In genomic region chr3:104519968-104520655, GRCh38 we compare ENCODE assay signal across 11 cellular contexts.
DNase-seq lines count a peak whose midpoint lies in the region; ATAC-seq and TF ChIP-seq lines count a peak whose summit lies in the region.
"Had no signal": no experiment of that assay in that cellular context is flagged by ENCODE, and none has a peak within 500 bp of the region (broad histone marks: within the 10 kb centered on the region; RNA-seq: fewer than 3 reads in every experiment).

No MANE protein-coding gene starts in this region.

- H3K4me1 ChIP-seq in osteoblast (ENCODE audit: insufficient read depth, low read length) = no peaks in the 10 kb centered on the region

- H3K4me1 Mint-ChIP-seq in activated naive CD4-positive, alpha-beta T cell treated with anti-CD3 and anti-CD28 coated beads, Interleukin-2, amount 10 ng/mL, durations not matched to agents 7 days and 5 days = no peaks in the 10 kb centered on the region

- no peak for TF ChIP-seq CTCF in osteoblast (IDR thresholded peaks at IDR 0.05; ENCODE audit: extremely low read depth, low read depth, low read length)

- H3K36me3 Mint-ChIP-seq in activated naive CD4-positive, alpha-beta T cell treated with anti-CD3 and anti-CD28 coated beads, Interleukin-2, amount 10 ng/mL, durations not matched to agents 7 days and 5 days = no peaks in the 10 kb centered on the region

- no peak overlapping the region for H2AFZ ChIP-seq in osteoblast (ENCODE audit: low read length)

- H3K4me2 ChIP-seq in osteoblast (ENCODE audit: insufficient read depth, low read length) = peak overlapping the region; percentile 30

- H3K9me3 ChIP-seq in osteoblast (ENCODE audit: low read depth, low read length) = no peaks in the 10 kb centered on the region

- DNase-seq in M059J (ENCODE audit: low read depth) = peak; percentile 52
- DNase-seq in osteoblast (ENCODE audit: insufficient read length, low spot score, missing footprints) = peak; percentile 8
- no peak for DNase-seq in activated naive CD4-positive, alpha-beta T cell treated with anti-CD3 and anti-CD28 coated beads, Interleukin-2, amount 10 ng/mL, durations not matched to agents 7 days and 5 days
- no peak for DNase-seq in HT-29 (ENCODE audit: low spot score)
- no peak for DNase-seq in NCI-H2029 treated with DMSO at 0.1 percent for 48 hours (lab: John Stamatoyannopoulos, UW)
- DNase-seq in NK-92 (lab: John Stamatoyannopoulos, UW; ENCODE audit: unreplicated experiment) = no peak
- DNase-seq: activated CD8-positive, alpha-beta memory T cell treated with anti-CD3 and anti-CD28 coated beads, Interleukin-2, amount 50 U/mL, for 4 hours; SHP77 had no signal

- ATAC-seq in GM19035 (IDR thresholded peaks at IDR 0.05; ENCODE audit: unreplicated experiment) (peak; percentile 50), HG02759 (IDR thresholded peaks at IDR 0.05; ENCODE audit: unreplicated experiment) (peak; percentile 23)

- H3K4me3 Mint-ChIP-seq in activated naive CD4-positive, alpha-beta T cell treated with anti-CD3 and anti-CD28 coated beads, Interleukin-2, amount 10 ng/mL, durations not matched to agents 7 days and 5 days = no peak overlapping the region
- H3K4me3 Mint-ChIP-seq: dendritic cell treated with granulocyte-macrophage colony-stimulating factor and Interleukin-4, amounts not matched to agents 40 ng/mL and 50 ng/mL, for 4 days had no signal

- H3K27me3 Mint-ChIP-seq in activated naive CD4-positive, alpha-beta T cell treated with anti-CD3 and anti-CD28 coated beads, Interleukin-2, amount 10 ng/mL, durations not matched to agents 7 days and 5 days = no peaks in the 10 kb centered on the region
- H3K27me3 Mint-ChIP-seq: dendritic cell treated with granulocyte-macrophage colony-stimulating factor and Interleukin-4, amounts not matched to agents 40 ng/mL and 50 ng/mL, for 4 days had no signal

- H3K9me3 Mint-ChIP-seq in activated naive CD4-positive, alpha-beta T cell treated with anti-CD3 and anti-CD28 coated beads, Interleukin-2, amount 10 ng/mL, durations not matched to agents 7 days and 5 days = no peaks in the 10 kb centered on the region
- H3K9me3 Mint-ChIP-seq: dendritic cell treated with granulocyte-macrophage colony-stimulating factor and Interleukin-4, amounts not matched to agents 40 ng/mL and 50 ng/mL, for 4 days had no signal

- no peaks in the 10 kb centered on the region for H4K20me1 ChIP-seq in osteoblast (ENCODE audit: insufficient read depth, low read length)

- H3K27ac Mint-ChIP-seq in activated naive CD4-positive, alpha-beta T cell treated with anti-CD3 and anti-CD28 coated beads, Interleukin-2, amount 10 ng/mL, durations not matched to agents 7 days and 5 days = no peak overlapping the region
- H3K27ac Mint-ChIP-seq: dendritic cell treated with granulocyte-macrophage colony-stimulating factor and Interleukin-4, amounts not matched to agents 40 ng/mL and 50 ng/mL, for 4 days had no signal

- no peak overlapping the region for H3K27ac ChIP-seq in osteoblast (ENCODE audit: low read depth, low read length)

- H3K36me3 ChIP-seq in osteoblast (ENCODE audit: insufficient read depth, low read length) = no peaks in the 10 kb centered on the region

- H3K4me3 ChIP-seq in osteoblast (ENCODE audit: insufficient read depth, low read length) = no peak overlapping the region

- no peaks in the 10 kb centered on the region for H3K27me3 ChIP-seq in osteoblast (ENCODE audit: insufficient read depth, low read length)

- CTCF ChIA-PET in activated naive CD4-positive, alpha-beta T cell treated with anti-CD3 and anti-CD28 coated beads, Interleukin-2, amount 10 ng/mL, durations not matched to agents 7 days and 5 days (lab: Charles Lee) = no interaction called here

- H3K79me2 ChIP-seq in osteoblast (ENCODE audit: insufficient read depth, low read length) = no peaks in the 10 kb centered on the region

Comparison
In these comparisons a context has a peak if more than half of its experiments do, and no peak if none do; other contexts are left out.
1. DNase-seq: peak in M059J (single experiment) and osteoblast (single experiment); none in activated naive CD4-positive, alpha-beta T cell treated with anti-CD3 and anti-CD28 coated beads, Interleukin-2, amount 10 ng/mL, durations not matched to agents 7 days and 5 days (single experiment), HT-29 (single experiment), NCI-H2029 treated with DMSO at 0.1 percent for 48 hours (single experiment) and NK-92 (single experiment).